In genomic region chr19:4830768-4831265, GRCh38 we compare ENCODE assay signal across 8 cellular contexts.
A peak's percentile ranks its signal among the peaks of the same experiment; 100 is the strongest.
DNase-seq lines count a peak whose midpoint lies in the region; FAIRE-seq and TF ChIP-seq lines count a peak whose summit lies in the region.

No MANE protein-coding gene starts in this region.

- H3K4me3 ChIP-seq in SU-DHL-6 (ENCODE audit: insufficient read depth, low read length, poor library complexity, severe bottlenecking): peak overlapping the region; percentile 73
- H3K4me3 ChIP-seq in fibroblast of pulmonary artery (replicated peaks; ENCODE audit: low read depth, low read length): peak overlapping the region; percentile 85
- peak overlapping the region; percentile 98 for H3K4me3 ChIP-seq in rectal smooth muscle tissue (ENCODE audit: low read length)

- H4K20me1 ChIP-seq in SU-DHL-6 (ENCODE audit: low read depth, low read length): no peaks in the 10 kb centered on the region

- TF ChIP-seq CTCF in SU-DHL-6 (IDR thresholded peaks at IDR 0.05; ENCODE audit: insufficient read depth, low read length, poor library complexity, severe bottlenecking) (no peak), fibroblast of pulmonary artery (IDR thresholded peaks at IDR 0.05; ENCODE audit: low read length, missing control alignments) (no peak)

- H3K4me1 ChIP-seq in ES-I3 (ENCODE audit: insufficient read depth, low read length) (no peaks in the 10 kb centered on the region; the same call in 1 of the 2 replicates), rectal smooth muscle tissue (ENCODE audit: control insufficient read depth, insufficient read depth, low read length) (no peaks in the 10 kb centered on the region)

- peaks cover 42% of the 10 kb centered on the region for H3K79me2 ChIP-seq in SU-DHL-6 (ENCODE audit: insufficient read depth, low read length)

- peak overlapping the region; percentile 90 for H2AFZ ChIP-seq in SU-DHL-6 (ENCODE audit: low read depth, low read length, severe bottlenecking)

- H3K9ac ChIP-seq in ES-I3 (ENCODE audit: low read depth, low read length) (peak overlapping the region; percentile 81; the same call in 1 of the 2 replicates), SU-DHL-6 (ENCODE audit: low read length) (peak overlapping the region; percentile 69), rectal smooth muscle tissue (ENCODE audit: low read length) (peak overlapping the region; percentile 92)

- H3K9me3 ChIP-seq in ES-I3 (ENCODE audit: control insufficient read depth, insufficient read depth, low read length) (no peaks in the 10 kb centered on the region), SU-DHL-6 (ENCODE audit: insufficient read depth, low read length) (no peaks in the 10 kb centered on the region)

- DNase-seq in fibroblast of pulmonary artery (ENCODE audit: low read depth): no peak
- DNase-seq in RCC 7860 (ENCODE audit: low spot score): no peak
- DNase-seq in NCI-H128 (lab: John Stamatoyannopoulos, UW; ENCODE audit: unreplicated experiment): no peak
- DNase-seq in erythroblast (lab: John Stamatoyannopoulos, UW): no peak
- no peak for DNase-seq in C1 segment of cervical spinal cord (lab: John Stamatoyannopoulos, UW)

- peak overlapping the region; percentile 70 for H3K4me2 ChIP-seq in SU-DHL-6 (ENCODE audit: low read depth, low read length, poor library complexity, severe bottlenecking)

- TF ChIP-seq POLR2A in erythroblast (IDR thresholded peaks at IDR 0.05; ENCODE audit: low read length): no peak

- H3K27me3 ChIP-seq in SU-DHL-6 (ENCODE audit: low read length): no peaks in the 10 kb centered on the region
- H3K27me3 ChIP-seq in rectal smooth muscle tissue (ENCODE audit: control insufficient read depth, insufficient read depth, low read length): no peaks in the 10 kb centered on the region

- H3K36me3 ChIP-seq in ES-I3 (ENCODE audit: insufficient read depth, low read length): no peaks in the 10 kb centered on the region
- no peaks in the 10 kb centered on the region for H3K36me3 ChIP-seq in SU-DHL-6 (ENCODE audit: low read length)
- no peaks in the 10 kb centered on the region for H3K36me3 ChIP-seq in rectal smooth muscle tissue (ENCODE audit: control insufficient read depth, insufficient read depth, low read length)

- no peaks in the 10 kb centered on the region for H3K9me2 ChIP-seq in SU-DHL-6 (replicated peaks; ENCODE audit: insufficient read depth, low read length)

- peaks cover 23% of the 10 kb centered on the region for H3F3A ChIP-seq in SU-DHL-6 (ENCODE audit: insufficient read depth)

- H3K27ac ChIP-seq in SU-DHL-6 (ENCODE audit: low read depth, low read length): peak overlapping the region; percentile 76
- peak overlapping the region; percentile 86 for H3K27ac ChIP-seq in rectal smooth muscle tissue (ENCODE audit: low read depth, low read length)

- no peak for FAIRE-seq in RCC 7860 (lab: Jason Lieb, UNC)
